12 cellular contexts compared by ENCODE assay signal in the genomic region with DNA sequence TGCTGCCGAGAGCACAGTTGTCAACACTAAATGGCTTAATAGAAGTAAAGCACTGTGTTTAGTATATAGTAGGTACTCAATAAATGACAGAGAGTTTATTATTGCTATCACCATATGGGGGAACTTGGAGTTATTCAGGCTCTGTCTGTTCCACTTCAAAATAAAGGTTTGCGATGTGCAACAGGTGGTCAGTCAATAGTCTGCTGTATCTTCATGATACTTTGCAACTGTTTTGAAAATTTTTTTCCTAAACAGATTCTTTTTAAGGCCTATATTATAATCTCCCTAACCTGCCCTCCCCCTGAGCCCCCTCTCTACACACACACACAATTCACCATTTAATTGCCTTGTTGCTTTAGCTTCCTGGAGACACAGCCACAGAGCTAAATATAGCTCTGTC.
DNase-seq lines count a peak whose midpoint lies in the region; TF ChIP-seq lines count a peak whose summit lies in the region.
"Had no signal": no experiment of that assay in that cellular context is flagged by ENCODE, and none has a peak within 500 bp of the region (broad histone marks: within the 10 kb centered on the region; RNA-seq: fewer than 3 reads in every experiment).

No MANE protein-coding gene starts in this region.

- no peak for TF ChIP-seq CTCF in esophagus muscularis mucosa (IDR thresholded peaks at IDR 0.05)
- TF ChIP-seq CTCF in neural progenitor cell (IDR thresholded peaks at IDR 0.05), result no peak
- TF ChIP-seq CTCF in tibial artery (IDR thresholded peaks at IDR 0.05), result no peak
- TF ChIP-seq CTCF in GM10248 (IDR thresholded peaks at IDR 0.05; ENCODE audit: control extremely low read depth, extremely low read depth, low read depth, missing control alignments), result no peak

- H3K4me3 ChIP-seq in SJCRH30 (peak overlapping the region; percentile 46), esophagus muscularis mucosa (no peak overlapping the region), neural progenitor cell (no peak overlapping the region), tibial artery (no peak overlapping the region)
- H3K4me3 ChIP-seq: BLaER1 treated with 17β-estradiol and CSF1 and Interleukin-3, amounts not matched to agents 10 nM and 100 nM had no signal

- peak in 1 of 2 experiments; percentile 23 for DNase-seq in SJCRH30
- DNase-seq in esophagus muscularis mucosa (ENCODE audit: extremely low spot score), result no peak
- no peak for DNase-seq in neural progenitor cell (ENCODE audit: low spot score)
- no peak for DNase-seq in tibial artery
- no peak for DNase-seq in stimulated activated CD4-positive, alpha-beta T cell treated with anti-CD3 and anti-CD28 coated beads, Interleukin-4, amount 100 ng/mL, for 4 hours
- DNase-seq in GM10248 (ENCODE audit: extremely low spot score), result no peak
- DNase-seq in amniotic stem cell (lab: John Stamatoyannopoulos, UW), result no peak
- DNase-seq: NCI-H187, NCI-H226, NCI-H524, NCI-H82 had no signal

- H3K36me3 ChIP-seq in SJCRH30, result no peaks in the 10 kb centered on the region
- H3K36me3 ChIP-seq in esophagus muscularis mucosa, result no peaks in the 10 kb centered on the region
- no peaks in the 10 kb centered on the region for H3K36me3 ChIP-seq in neural progenitor cell
- H3K36me3 ChIP-seq in tibial artery, result no peaks in the 10 kb centered on the region
- H3K36me3 ChIP-seq: BLaER1 treated with 17β-estradiol and CSF1 and Interleukin-3, amounts not matched to agents 10 nM and 100 nM had no signal

- H3K27me3 ChIP-seq in SJCRH30 (no peaks in the 10 kb centered on the region), esophagus muscularis mucosa (no peaks in the 10 kb centered on the region), neural progenitor cell (no peaks in the 10 kb centered on the region), tibial artery (no peaks in the 10 kb centered on the region)
- H3K27me3 ChIP-seq: BLaER1 treated with 17β-estradiol and CSF1 and Interleukin-3, amounts not matched to agents 10 nM and 100 nM had no signal

- H3K9me3 Mint-ChIP-seq in neural progenitor cell, result peaks cover 16% of the 10 kb centered on the region

- no peaks in the 10 kb centered on the region for H4K20me1 ChIP-seq in neural progenitor cell (ENCODE audit: low read depth)
- H4K20me1 ChIP-seq: BLaER1 treated with 17β-estradiol and CSF1 and Interleukin-3, amounts not matched to agents 10 nM and 100 nM had no signal

- WGBS in esophagus muscularis mucosa, result 82% methylated on average over 2 of the region's 2 CpGs

- peaks cover 21% of the 10 kb centered on the region for H3K36me3 Mint-ChIP-seq in neural progenitor cell

- no peak overlapping the region for H3K27ac Mint-ChIP-seq in neural progenitor cell

- H3K4me2 ChIP-seq in neural progenitor cell, result peak overlapping the region; percentile 64
- H3K4me2 ChIP-seq: BLaER1 treated with 17β-estradiol and CSF1 and Interleukin-3, amounts not matched to agents 10 nM and 100 nM had no signal

- no peak overlapping the region for H2AFZ ChIP-seq in neural progenitor cell (replicated peaks)

- POLR2A ChIA-PET in GM10248 (lab: Yijun Ruan, JAX), result no interaction called here

- H3K4me1 ChIP-seq in SJCRH30 (peaks cover 28% of the 10 kb centered on the region), esophagus muscularis mucosa (peaks cover 3 to 31% (median 26%) of the 10 kb centered on the region in 4 donors), neural progenitor cell (peaks cover 35% of the 10 kb centered on the region), tibial artery (peaks cover 0 to 28% (median 10%) of the 10 kb centered on the region in 4 donors)
- H3K4me1 ChIP-seq: BLaER1 treated with 17β-estradiol and CSF1 and Interleukin-3, amounts not matched to agents 10 nM and 100 nM had no signal

- CTCF ChIA-PET in GM10248 (lab: Yijun Ruan, JAX), result no interaction called here

- H3K27me3 Mint-ChIP-seq in neural progenitor cell (ENCODE audit: insufficient read depth, low read depth), result peaks cover 3% of the 10 kb centered on the region

- H3K27ac ChIP-seq in SJCRH30 (peak overlapping the region; percentile 96), esophagus muscularis mucosa (replicated peaks in 1 of 4) (peak overlapping the region in 3 of 4 donors; percentile 7 to 51 (median 30)), neural progenitor cell (no peak overlapping the region), tibial artery (peak overlapping the region; percentile 65 to 69)
- H3K27ac ChIP-seq: BLaER1 treated with 17β-estradiol and CSF1 and Interleukin-3, amounts not matched to agents 10 nM and 100 nM had no signal

- intact Hi-C loops in esophagus muscularis mucosa (cut with DNase I) (no loop called here), tibial artery (cut with DNase I; ENCODE audit: low total_unique reads) (no loop called here)

- no peak overlapping the region for H3K4me3 Mint-ChIP-seq in neural progenitor cell

- H3F3A ChIP-seq in neural progenitor cell (ENCODE audit: low read depth), result peaks cover 25% of the 10 kb centered on the region

- no peaks in the 10 kb centered on the region for H3K79me2 ChIP-seq in neural progenitor cell (ENCODE audit: low read depth)

- no peak for TF ChIP-seq EP300 in esophagus muscularis mucosa (IDR thresholded peaks at IDR 0.05)

- no peak for TF ChIP-seq POLR2A in esophagus muscularis mucosa (IDR thresholded peaks at IDR 0.05; ENCODE audit: low read depth)

- no peaks in the 10 kb centered on the region for H3K9me3 ChIP-seq in SJCRH30 (replicated peaks)
- H3K9me3 ChIP-seq in esophagus muscularis mucosa, result no peaks in the 10 kb centered on the region
- H3K9me3 ChIP-seq in neural progenitor cell (ENCODE audit: low read depth), result no peaks in the 10 kb centered on the region
- no peaks in the 10 kb centered on the region for H3K9me3 ChIP-seq in tibial artery

- no peak overlapping the region for H3K9ac ChIP-seq in neural progenitor cell
- H3K9ac ChIP-seq: BLaER1 treated with 17β-estradiol and CSF1 and Interleukin-3, amounts not matched to agents 10 nM and 100 nM had no signal

- peaks cover 46% of the 10 kb centered on the region for H3K4me1 Mint-ChIP-seq in neural progenitor cell
